Comparison of ENCODE assay signal across 27 cellular contexts in genomic region chr2:191604154-191604553, GRCh38.
"Had no signal": no experiment of that assay in that cellular context is flagged by ENCODE, and none has a peak within 500 bp of the region (broad histone marks: within the 10 kb centered on the region; RNA-seq: fewer than 3 reads in every experiment).

No MANE protein-coding gene starts in this region.

- ATAC-seq: activated T-cell treated with anti-CD3 and anti-CD28 coated beads, Interleukin-2, amount 50 U/mL, for 4 hours; Panc1; Right ventricle myocardium inferior; T-cell had no signal

- H3K36me3 ChIP-seq: breast epithelium had no signal

- H3K4me3 ChIP-seq: breast epithelium, SK-N-MC had no signal

- H3K27me3 ChIP-seq: breast epithelium had no signal

- FAIRE-seq: TTC549 had no signal

- H3K9me3 ChIP-seq: breast epithelium had no signal

- DNase-seq: activated B cell treated with CpG ODN at 0.5 μM for 24 hours; activated CD4-positive, alpha-beta T cell treated with anti-CD3 and anti-CD28 coated beads for 1 hour; activated CD4-positive, alpha-beta T cell treated with anti-CD3 and anti-CD28 coated beads, Interleukin-2, amount 10 ng/mL, durations not matched to agents 24 days and 14 days; activated CD4-positive, alpha-beta T cell treated with anti-CD3 and anti-CD28 coated beads, Interleukin-2, amount 50 U/mL, for 48 hours; activated effector memory CD4-positive, alpha-beta T cell treated with anti-CD3 and anti-CD28 coated beads, Interleukin-2, amount 50 U/mL, for 16 hours; activated naive CD4-positive, alpha-beta T cell treated with Interleukin-2 at 50 U/mL for 16 hours; activated naive CD8-positive, alpha-beta T cell treated with anti-CD3 and anti-CD28 coated beads for 36 hours; activated T-cell treated with anti-CD3 and anti-CD28 coated beads, Interleukin-2, amount 50 U/mL, for 4 hours; anterior cingulate cortex; MM.1S; NCI-H1105; NCI-H1436; NCI-H187 treated with DMSO at 0.1 percent for 48 hours; NCI-H2081 treated with DMSO at 0.1 percent for 48 hours; NCI-H345; NCI-H510A treated with DMSO at 0.1 percent for 48 hours; NCI-H748 treated with DMSO at 0.1 percent for 48 hours; OCI-M1; RPMI8226; T-cell; T-helper 2 cell; T1000 had no signal

- H3K27ac ChIP-seq: breast epithelium, SK-N-MC had no signal

- H3K4me1 ChIP-seq: breast epithelium had no signal
